Comparison of ENCODE assay signal across 19 cellular contexts in the genomic region with DNA sequence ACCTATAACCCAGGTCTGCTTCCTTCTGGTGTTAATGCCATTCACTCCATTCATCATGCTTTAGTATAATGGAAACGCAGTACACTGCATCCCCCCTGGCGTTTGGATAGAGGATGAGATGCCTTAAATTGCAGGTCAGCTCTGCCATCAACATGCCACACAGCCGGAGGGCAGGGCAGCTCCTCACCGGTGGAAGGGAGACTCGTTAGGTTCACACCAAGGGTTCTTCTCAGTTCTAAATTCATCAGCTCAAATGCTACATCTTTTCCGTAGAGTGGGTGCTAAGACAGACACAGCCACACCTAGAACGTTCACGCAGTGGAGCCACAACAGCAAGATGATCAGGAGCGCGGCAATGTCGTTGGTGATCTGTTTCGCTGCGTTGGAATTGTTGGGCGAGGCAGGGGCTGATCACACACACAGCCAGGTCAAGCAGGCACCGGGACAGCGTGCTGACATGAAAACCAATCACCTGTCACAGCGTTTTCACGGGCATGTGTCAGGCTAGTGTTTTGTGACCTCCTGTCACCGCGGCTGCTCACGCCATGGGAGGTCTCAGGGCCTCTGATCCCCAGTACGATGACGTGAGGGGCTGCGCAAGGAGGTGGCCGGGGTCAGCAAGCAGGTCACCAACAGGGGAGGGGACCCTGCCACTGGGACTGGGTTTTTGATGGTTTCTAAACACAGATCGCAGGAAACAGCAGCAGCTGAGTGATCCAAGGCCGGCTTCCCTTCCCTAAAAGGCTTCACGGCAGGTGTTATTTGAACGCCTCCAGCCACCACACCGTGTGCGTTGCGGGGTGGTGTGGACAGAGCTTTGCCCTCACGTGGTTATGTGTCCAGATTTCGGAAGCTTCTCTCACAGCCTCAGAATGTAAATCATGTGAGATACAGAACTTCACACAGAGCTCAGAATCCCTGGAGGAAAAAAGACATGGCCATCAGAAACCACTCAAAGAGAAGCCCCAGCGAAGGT.
"Had no signal": no experiment of that assay in that cellular context is flagged by ENCODE, and none has a peak within 500 bp of the region (broad histone marks: within the 10 kb centered on the region; RNA-seq: fewer than 3 reads in every experiment).

No MANE protein-coding gene starts in this region.

- H3K27me3 Mint-ChIP-seq: stimulated activated memory B cell treated with anti-CD40 and anti-IgM and Interleukin-4, amounts not matched to agents 10 μg/mL and 1 μg/mL and 100 μg/mL, for 72 hours had no signal

- ATAC-seq: effector memory CD8-positive, alpha-beta T cell; foreskin keratinocyte; left lobe of liver; naive thymus-derived CD4-positive, alpha-beta T cell; pancreas; sciatic nerve; stimulated activated memory B cell treated with anti-CD40 and anti-IgM and Interleukin-4, amounts not matched to agents 10 μg/mL and 1 μg/mL and 100 μg/mL, for 72 hours had no signal

- H3K9me3 ChIP-seq: pancreas, spleen, tibial artery, upper lobe of left lung, uterus had no signal

- H3K36me3 ChIP-seq: pancreas, spleen, tibial artery, upper lobe of left lung, uterus had no signal

- H3K27ac ChIP-seq: foreskin keratinocyte, pancreas, spleen, tibial artery, upper lobe of left lung, uterus had no signal

- H3K4me3 ChIP-seq: pancreas, spleen, tibial artery, upper lobe of left lung, uterus had no signal

- H3K4me1 Mint-ChIP-seq: naive thymus-derived CD4-positive, alpha-beta T cell; stimulated activated memory B cell treated with anti-CD40 and anti-IgM and Interleukin-4, amounts not matched to agents 10 μg/mL and 1 μg/mL and 100 μg/mL, for 72 hours had no signal

- H3K27me3 ChIP-seq: pancreas, tibial artery, upper lobe of left lung, uterus had no signal

- H3K36me3 Mint-ChIP-seq: naive thymus-derived CD4-positive, alpha-beta T cell; stimulated activated memory B cell treated with anti-CD40 and anti-IgM and Interleukin-4, amounts not matched to agents 10 μg/mL and 1 μg/mL and 100 μg/mL, for 72 hours had no signal

- H3K4me3 Mint-ChIP-seq: effector memory CD8-positive, alpha-beta T cell; naive thymus-derived CD4-positive, alpha-beta T cell; stimulated activated memory B cell treated with anti-CD40 and anti-IgM and Interleukin-4, amounts not matched to agents 10 μg/mL and 1 μg/mL and 100 μg/mL, for 72 hours; stimulated activated naive CD8-positive, alpha-beta T cell treated with anti-CD3 and anti-CD28 coated beads, Interleukin-15, Interleukin-2, amounts not matched to agents 100 ng/mL and 50 ng/mL, for 24 hours had no signal

- H3K27ac Mint-ChIP-seq: effector memory CD8-positive, alpha-beta T cell; naive thymus-derived CD4-positive, alpha-beta T cell; progenitor cell of endocrine pancreas; stimulated activated memory B cell treated with anti-CD40 and anti-IgM and Interleukin-4, amounts not matched to agents 10 μg/mL and 1 μg/mL and 100 μg/mL, for 72 hours; stimulated activated naive CD8-positive, alpha-beta T cell treated with anti-CD3 and anti-CD28 coated beads, Interleukin-15, Interleukin-2, amounts not matched to agents 100 ng/mL and 50 ng/mL, for 24 hours had no signal

- H3K4me1 ChIP-seq: foreskin keratinocyte, pancreas, uterus had no signal

- DNase-seq: effector memory CD8-positive, alpha-beta T cell; foreskin keratinocyte; hippocampal formation; mammary epithelial cell; naive thymus-derived CD4-positive, alpha-beta T cell; occipital lobe; pancreas; spleen; stimulated activated CD4-positive, alpha-beta T cell treated with anti-CD3 and anti-CD28 coated beads, Interleukin-15, amount 100 ng/mL, for 24 hours; stimulated activated CD4-positive, alpha-beta T cell treated with anti-CD3 and anti-CD28 coated beads, Interleukin-1b, Interleukin-23, amount 100 ng/mL, for 48 hours; stimulated activated CD4-positive, alpha-beta T cell treated with anti-CD3 and anti-CD28 coated beads, Interleukin-4, amount 100 ng/mL, for 24 hours; tibial artery; upper lobe of left lung; uterus had no signal

- H3K9me3 Mint-ChIP-seq: stimulated activated memory B cell treated with anti-CD40 and anti-IgM and Interleukin-4, amounts not matched to agents 10 μg/mL and 1 μg/mL and 100 μg/mL, for 72 hours; stimulated activated naive CD8-positive, alpha-beta T cell treated with anti-CD3 and anti-CD28 coated beads, Interleukin-15, Interleukin-2, amounts not matched to agents 100 ng/mL and 50 ng/mL, for 24 hours had no signal
